In genomic region chr12:109054124-109054513, GRCh38 we compare ENCODE assay signal across 10 cellular contexts. TPM values are rescaled to one million over a fixed set of nuclear protein-coding genes. Genes with fewer than 3 reads are reported as not detected.
DNase-seq lines count a peak whose midpoint lies in the region; ATAC-seq, FAIRE-seq and TF ChIP-seq lines count a peak whose summit lies in the region.
"Not testable (repeated sequence)": the region's sequence is repeated elsewhere in the genome, so short reads cannot be mapped to it uniquely, and the experiment has no call there.
"Had no signal": no experiment of that assay in that cellular context is flagged by ENCODE, and none has a peak within 500 bp of the region (broad histone marks: within the 10 kb centered on the region; RNA-seq: fewer than 3 reads in every experiment).

No MANE protein-coding gene starts in this region.

- H3K4me1 Mint-ChIP-seq in CD8-positive, alpha-beta T cell (ENCODE audit: low read depth) = peaks cover 21% of the 10 kb centered on the region
- H3K4me1 Mint-ChIP-seq in GM23338 = peaks cover 12% of the 10 kb centered on the region
- H3K4me1 Mint-ChIP-seq in activated T-cell treated with anti-CD3 and anti-CD28 coated beads, Interleukin-2, amount 50 U/mL, for 72 hours (ENCODE audit: low read depth) = peaks cover 18% of the 10 kb centered on the region

- 81 to 88% methylated on average over 4 of the region's 4 CpGs for WGBS in testis, 2 donors

- POLR2A ChIA-PET in CD8-positive, alpha-beta T cell (lab: Charles Lee) = interaction anchor here (0.6 to 1.5 kb wide), 2 partner anchors 45 to 196 kb away, joined by 4 read pairs; partner anchors contain the start of gene SSH1
- POLR2A ChIA-PET in PC-3 (lab: Charles Lee; ENCODE audit: unreplicated experiment) = not testable (repeated sequence)

- H3K27me3 Mint-ChIP-seq in CD8-positive, alpha-beta T cell (ENCODE audit: low read depth); GM23338 (ENCODE audit: insufficient read depth, low read depth, poor library complexity); activated T-cell treated with anti-CD3 and anti-CD28 coated beads, Interleukin-2, amount 50 U/mL, for 72 hours (ENCODE audit: low read depth): not testable (repeated sequence)

- peak; percentile 4 for ATAC-seq in CD8-positive, alpha-beta T cell
- not testable (repeated sequence) for ATAC-seq in GM23338, PC-3
- ATAC-seq in activated T-cell treated with anti-CD3 and anti-CD28 coated beads, Interleukin-2, amount 50 U/mL, for 72 hours (replicated peaks in 1 of 2) = peak in 1 of 2 donors; percentile 5

- not testable (repeated sequence) for H3K79me2 ChIP-seq in GM23338 (replicated peaks; ENCODE audit: insufficient read depth); keratinocyte (ENCODE audit: control insufficient read depth, insufficient read depth, low read length)
- H3K79me2 ChIP-seq in PC-3 (ENCODE audit: low read length) = peaks cover 13% of the 10 kb centered on the region; the same call in 1 of the 2 replicates

- H3K9me3 ChIP-seq in CD8-positive, alpha-beta T cell (ENCODE audit: low read length); PC-3 (ENCODE audit: low read length); keratinocyte (ENCODE audit: control insufficient read depth, low read depth, low read length); neuron (ENCODE audit: low read length); testis: not testable (repeated sequence)

- TF ChIP-seq POLR2A in testis (IDR thresholded peaks at IDR 0.05) = not testable (repeated sequence)

- FAIRE-seq in keratinocyte (lab: Jason Lieb, UNC) = not testable (repeated sequence)

- H3K4me3 ChIP-seq in CD8-positive, alpha-beta T cell (ENCODE audit: low read depth, low read length) = peak overlapping the region; percentile 85
- H3K4me3 ChIP-seq in GM23338, testis: not testable (repeated sequence)
- 0 out of 2 replicates have a peak overlapping the region, but pooled peaks have one; percentile 96 for H3K4me3 ChIP-seq in PC-3 (ENCODE audit: low read length)
- peak overlapping the region; percentile 92 for H3K4me3 ChIP-seq in choroid plexus epithelial cell (ENCODE audit: low read depth, low read length)
- H3K4me3 ChIP-seq in keratinocyte (ENCODE audit: control insufficient read depth in 2 of 3, extremely low read depth in 1 of 3, insufficient read depth in 2 of 3, low read depth in 1 of 3, low read length in 3 of 3) = peak overlapping the region in 2 of 3 experiments; percentile 74 to 79
- H3K4me3 ChIP-seq in neuron (ENCODE audit: low read length) = peak overlapping the region; percentile 85

- not testable (repeated sequence) for H3K9me2 ChIP-seq in GM23338 (ENCODE audit: insufficient read depth); PC-3 (replicated peaks; ENCODE audit: low read length)

- H3K27ac ChIP-seq in CD8-positive, alpha-beta T cell (ENCODE audit: low read depth, low read length) = peak overlapping the region; percentile 68
- H3K27ac ChIP-seq in GM23338 (ENCODE audit: low read depth); PC-3 (ENCODE audit: low read length); keratinocyte (ENCODE audit: control insufficient read depth, insufficient read depth, low read length): not testable (repeated sequence)
- peak overlapping the region; percentile 82 to 88 for H3K27ac ChIP-seq in testis

- H3K27ac Mint-ChIP-seq in CD8-positive, alpha-beta T cell = peak overlapping the region; percentile 96
- H3K27ac Mint-ChIP-seq in GM23338 = not testable (repeated sequence)
- H3K27ac Mint-ChIP-seq in activated T-cell treated with anti-CD3 and anti-CD28 coated beads, Interleukin-2, amount 50 U/mL, for 72 hours = peak overlapping the region; percentile 93

- H3K36me3 Mint-ChIP-seq in CD8-positive, alpha-beta T cell = peaks cover 33% of the 10 kb centered on the region
- H3K36me3 Mint-ChIP-seq in GM23338 (ENCODE audit: low read depth); activated T-cell treated with anti-CD3 and anti-CD28 coated beads, Interleukin-2, amount 50 U/mL, for 72 hours (ENCODE audit: insufficient read depth in 2 of 2): not testable (repeated sequence)

- not testable (repeated sequence) for H3K4me1 ChIP-seq in CD8-positive, alpha-beta T cell (ENCODE audit: insufficient read depth, low read length); GM23338 (ENCODE audit: insufficient read depth); keratinocyte (ENCODE audit: control insufficient read depth, extremely low read depth, insufficient read depth, low read length); neuron (ENCODE audit: insufficient read depth, low read length); testis
- peaks cover 16% of the 10 kb centered on the region for H3K4me1 ChIP-seq in PC-3 (ENCODE audit: insufficient read depth, low read length)

- not testable (repeated sequence) for H4K20me1 ChIP-seq in GM23338 (replicated peaks; ENCODE audit: insufficient read depth); PC-3 (ENCODE audit: low read length); keratinocyte (ENCODE audit: control insufficient read depth, extremely low read depth, insufficient read depth, low read length)

- peak overlapping the region; percentile 89 for H3K4me3 Mint-ChIP-seq in CD8-positive, alpha-beta T cell
- peak overlapping the region; percentile 95 for H3K4me3 Mint-ChIP-seq in GM23338
- H3K4me3 Mint-ChIP-seq in activated T-cell treated with anti-CD3 and anti-CD28 coated beads, Interleukin-2, amount 50 U/mL, for 72 hours = peak overlapping the region; percentile 90 to 91

- H3K9me3 Mint-ChIP-seq in CD8-positive, alpha-beta T cell; GM23338; activated T-cell treated with anti-CD3 and anti-CD28 coated beads, Interleukin-2, amount 50 U/mL, for 72 hours: not testable (repeated sequence)

- not testable (repeated sequence) for DNase-seq in CD8-positive, alpha-beta T cell; GM23338 (ENCODE audit: low spot score); PC-3; activated T-cell treated with anti-CD3 and anti-CD28 coated beads, Interleukin-2, amount 50 U/mL, for 72 hours; choroid plexus epithelial cell (ENCODE audit: low read depth); keratinocyte (ENCODE audit: low read depth, low spot score); testis

- TF ChIP-seq CTCF in CD8-positive, alpha-beta T cell (IDR thresholded peaks at IDR 0.05); GM23338 (conservative IDR thresholded peaks at IDR 0.05; ENCODE audit: low read depth in 2 of 2); PC-3 (conservative IDR thresholded peaks at IDR 0.05; ENCODE audit: low read depth, low read length); choroid plexus epithelial cell (conservative IDR thresholded peaks at IDR 0.05; ENCODE audit: low read depth, low read length); keratinocyte (optimal IDR thresholded peaks at IDR 0.05 in 1 of 3, IDR thresholded peaks at IDR 0.05 in 1 of 3, conservative IDR thresholded peaks at IDR 0.05 in 1 of 3; ENCODE audit: extremely low read depth in 1 of 3, insufficient read depth in 2 of 3, low read length in 3 of 3); testis (IDR thresholded peaks at IDR 0.05): not testable (repeated sequence)

- H2AFZ ChIP-seq in GM23338; PC-3 (ENCODE audit: low read length); neuron (ENCODE audit: low read depth, low read length): not testable (repeated sequence)
- H2AFZ ChIP-seq in keratinocyte (ENCODE audit: control insufficient read depth, low read length) = peak overlapping the region; percentile 80

- H3K9me1 ChIP-seq in keratinocyte (ENCODE audit: control insufficient read depth, extremely low read depth, insufficient read depth, low read length) = not testable (repeated sequence)

- intact Hi-C loops in CD8-positive, alpha-beta T cell (cut with DNase I, micrococcal nuclease) = loop anchor here (5.0 kb wide), 5 partner anchors 322 to 1962 kb away; partner anchors contain the start of genes ANKRD13A (in 1 of the 2), CORO1C (in 1 of the 2), CRY1 (in 1 of the 2) and GIT2 (in 1 of the 2)
- intact Hi-C loops in PC-3 (cut with micrococcal nuclease); testis (cut with DNase I; ENCODE audit: low total_unique reads): not testable (repeated sequence)

- dilution Hi-C loops in keratinocyte (cut with MboI; ENCODE audit: extremely low pct_ligation_motif_present, low sequenced_read_pairs) = not testable (repeated sequence)

- H3K4me2 ChIP-seq in GM23338 (peak overlapping the region; percentile 93; the same call in 1 of the 2 replicates), PC-3 (ENCODE audit: low read length) (peak overlapping the region; percentile 91), keratinocyte (ENCODE audit: control insufficient read depth, extremely low read depth, insufficient read depth, low read depth, low read length) (peak overlapping the region; percentile 93)

- CTCF ChIA-PET in CD8-positive, alpha-beta T cell (lab: Charles Lee) = interaction anchor here (1.3 to 1.4 kb wide), 2 partner anchors 39 to 40 kb away, joined by 4 read pairs; partner anchors contain the start of gene ALKBH2
- CTCF ChIA-PET in PC-3 (lab: Charles Lee) = not testable (repeated sequence)

- BruUV-seq in PC-3 (replicated peaks; lab: Mats Ljungman, UMichigan) = not testable (repeated sequence)

- H3K9ac ChIP-seq in PC-3 (ENCODE audit: low read length); keratinocyte (ENCODE audit: control insufficient read depth, extremely low read depth, insufficient read depth, low read length): not testable (repeated sequence)

- H3K27me3 ChIP-seq in CD8-positive, alpha-beta T cell (ENCODE audit: insufficient read depth, low read length); GM23338 (ENCODE audit: insufficient read depth); PC-3 (ENCODE audit: low read length); keratinocyte (ENCODE audit: control insufficient read depth, extremely low read depth, insufficient read depth, low read length); neuron (ENCODE audit: insufficient read depth, low read length); testis: not testable (repeated sequence)

- not testable (repeated sequence) for H3F3A ChIP-seq in GM23338 (replicated peaks; ENCODE audit: low read depth); PC-3 (ENCODE audit: low read length, unreplicated experiment)

- H3K36me3 ChIP-seq in CD8-positive, alpha-beta T cell (ENCODE audit: insufficient read depth, low read length); GM23338 (ENCODE audit: insufficient read depth); PC-3 (ENCODE audit: low read depth, low read length); keratinocyte (ENCODE audit: control insufficient read depth in 2 of 2, extremely low read depth in 1 of 2, insufficient read depth in 2 of 2, low read length in 2 of 2); testis (ENCODE audit: low read depth, missing control alignments): not testable (repeated sequence)
- H3K36me3 ChIP-seq in neuron (ENCODE audit: insufficient read depth, low read length) = peaks cover 15% of the 10 kb centered on the region

RNA-seq across cellular contexts. Expression of gene USP30, which starts 1.7 kb away (rescaled TPM):
- 10 to 100 TPM; 28.2 to 33.1 TPM for total RNA-seq in CD8-positive, alpha-beta T cell
- 5.0 and 6.1 TPM in 2 replicates for total RNA-seq in GM23338 (2014; rRNA removed; shearing (Covaris generic))
- polyA plus RNA-seq in GM23338 (2016; fragmentation: Nextera tagmentation; extraction: Ambion mirVana) = 2.3 and 2.9 TPM in 2 replicates
- 8.5 and 13.6 TPM in 2 replicates for total RNA-seq in PC-3 (2014; rRNA removed)
- total RNA-seq in activated T-cell treated with anti-CD3 and anti-CD28 coated beads, Interleukin-2, amount 50 U/mL, for 72 hours = 10 to 100 TPM; 15.9 to 21.6 TPM
- 8.4 to 11.3 TPM (median 10.0 TPM) in 3 replicates for polyA plus RNA-seq in keratinocyte
- 2.9 TPM for polyA plus RNA-seq in keratinocyte (2011; ENCODE audit: low read depth)
- 4.7 and 9.5 TPM in 2 replicates for polyA plus RNA-seq in keratinocyte (2011; cell fraction: cytosol; rRNA removed)
- polyA plus RNA-seq in keratinocyte (2011; cell fraction: nucleus; rRNA removed) = 14.9 and 20.0 TPM in 2 replicates
- polyA plus RNA-seq in keratinocyte (2012; ENCODE audit: low replicate concordance) = 3.4 and 6.1 TPM in 2 replicates
- 4.9 to 19.3 TPM (median 17.0 TPM) in 3 replicates for polyA minus RNA-seq in keratinocyte
- 13.0 TPM for polyA minus RNA-seq in keratinocyte (2011; cell fraction: cytosol; rRNA and poly(A)+ RNA removed)
- polyA minus RNA-seq in keratinocyte (2011; cell fraction: nucleus; rRNA and poly(A)+ RNA removed) = 5.7 and 12.1 TPM in 2 replicates
- 10 to 100 TPM; 49.5 to 53.1 TPM for total RNA-seq in testis
- polyA plus RNA-seq in testis (ENCODE audit: insufficient read depth, low read depth, low replicate concordance) = 36.3 TPM

RNA-seq across cellular contexts. Expression of gene SVOP, which starts 33.3 kb away (rescaled TPM):
- total RNA-seq in CD8-positive, alpha-beta T cell = not detected
- 0.10 TPM in 1 of 2 replicates, not detected in the other for total RNA-seq in GM23338 (2014; rRNA removed; shearing (Covaris generic))
- not detected in 2 replicates for polyA plus RNA-seq in GM23338 (2016; fragmentation: Nextera tagmentation; extraction: Ambion mirVana)
- not detected in 2 replicates for total RNA-seq in PC-3 (2014; rRNA removed)
- not detected for total RNA-seq in activated T-cell treated with anti-CD3 and anti-CD28 coated beads, Interleukin-2, amount 50 U/mL, for 72 hours
- polyA plus RNA-seq in keratinocyte = not detected in 3 replicates
- not detected for polyA plus RNA-seq in keratinocyte (2011; ENCODE audit: low read depth)
- polyA plus RNA-seq in keratinocyte (2011; cell fraction: cytosol; rRNA removed) = not detected in 2 replicates
- polyA plus RNA-seq in keratinocyte (2011; cell fraction: nucleus; rRNA removed) = not detected in 2 replicates
- not detected in 2 replicates for polyA plus RNA-seq in keratinocyte (2012; ENCODE audit: low replicate concordance)
- not detected in 3 replicates for polyA minus RNA-seq in keratinocyte
- not detected for polyA minus RNA-seq in keratinocyte (2011; cell fraction: cytosol; rRNA and poly(A)+ RNA removed)
- polyA minus RNA-seq in keratinocyte (2011; cell fraction: nucleus; rRNA and poly(A)+ RNA removed) = not detected in 2 replicates
- total RNA-seq in testis = under 1 TPM; 0.31 TPM
- 0.37 TPM for polyA plus RNA-seq in testis (ENCODE audit: insufficient read depth, low read depth, low replicate concordance)
- total RNA-seq: activated CD8-positive, alpha-beta memory T cell treated with anti-CD3 and anti-CD28 coated beads for 36 hours; dermis microvascular lymphatic vessel endothelial cell had no signal

RNA-seq across cellular contexts. Expression of gene ALKBH2, which starts 39.2 kb away (rescaled TPM):
- 10 to 100 TPM in 1 of 2 experiments, 1 to 10 TPM in 1; 9.8 to 12.8 TPM for total RNA-seq in CD8-positive, alpha-beta T cell
- total RNA-seq in GM23338 (2014; rRNA removed; shearing (Covaris generic)) = 15.9 and 16.4 TPM in 2 replicates
- polyA plus RNA-seq in GM23338 (2016; fragmentation: Nextera tagmentation; extraction: Ambion mirVana) (34.4 and 35.9 TPM in 2 replicates), keratinocyte (18.3 to 31.0 TPM (median 25.2 TPM) in 3 replicates), testis (ENCODE audit: insufficient read depth, low read depth, low replicate concordance) (16.6 TPM)
- total RNA-seq in PC-3 (2014; rRNA removed) (73.8 and 74.0 TPM in 2 replicates), testis (10 to 100 TPM; 16.2 to 23.8 TPM)
- 10 to 100 TPM; 29.5 to 34.6 TPM for total RNA-seq in activated T-cell treated with anti-CD3 and anti-CD28 coated beads, Interleukin-2, amount 50 U/mL, for 72 hours
- 29.8 TPM for polyA plus RNA-seq in keratinocyte (2011; ENCODE audit: low read depth)
- polyA plus RNA-seq in keratinocyte (2011; cell fraction: cytosol; rRNA removed) = 16.1 and 19.7 TPM in 2 replicates
- polyA plus RNA-seq in keratinocyte (2011; cell fraction: nucleus; rRNA removed) = 30.6 and 32.1 TPM in 2 replicates
- 23.7 and 28.9 TPM in 2 replicates for polyA plus RNA-seq in keratinocyte (2012; ENCODE audit: low replicate concordance)
- 6.6 to 17.8 TPM (median 7.8 TPM) in 3 replicates for polyA minus RNA-seq in keratinocyte
- 9.2 TPM for polyA minus RNA-seq in keratinocyte (2011; cell fraction: cytosol; rRNA and poly(A)+ RNA removed)
- 6.9 and 8.6 TPM in 2 replicates for polyA minus RNA-seq in keratinocyte (2011; cell fraction: nucleus; rRNA and poly(A)+ RNA removed)

RNA-seq across cellular contexts. Expression of gene UNG, which starts 43.3 kb away (rescaled TPM):
- total RNA-seq in CD8-positive, alpha-beta T cell = 1 to 10 TPM; 4.5 to 4.7 TPM
- 209 and 278 TPM in 2 replicates for total RNA-seq in GM23338 (2014; rRNA removed; shearing (Covaris generic))
- 90.5 and 94.2 TPM in 2 replicates for polyA plus RNA-seq in GM23338 (2016; fragmentation: Nextera tagmentation; extraction: Ambion mirVana)
- 168 and 179 TPM in 2 replicates for total RNA-seq in PC-3 (2014; rRNA removed)
- 10 to 100 TPM; 52.0 to 58.1 TPM for total RNA-seq in activated T-cell treated with anti-CD3 and anti-CD28 coated beads, Interleukin-2, amount 50 U/mL, for 72 hours
- 17.9 to 35.1 TPM (median 26.3 TPM) in 3 replicates for polyA plus RNA-seq in keratinocyte
- 15.4 TPM for polyA plus RNA-seq in keratinocyte (2011; ENCODE audit: low read depth)
- 21.4 and 24.3 TPM in 2 replicates for polyA plus RNA-seq in keratinocyte (2011; cell fraction: cytosol; rRNA removed)
- 19.5 and 20.1 TPM in 2 replicates for polyA plus RNA-seq in keratinocyte (2011; cell fraction: nucleus; rRNA removed)
- 17.2 and 27.4 TPM in 2 replicates for polyA plus RNA-seq in keratinocyte (2012; ENCODE audit: low replicate concordance)
- polyA minus RNA-seq in keratinocyte = 8.0 to 11.4 TPM (median 8.9 TPM) in 3 replicates
- 5.8 TPM for polyA minus RNA-seq in keratinocyte (2011; cell fraction: cytosol; rRNA and poly(A)+ RNA removed)
- 5.4 and 7.9 TPM in 2 replicates for polyA minus RNA-seq in keratinocyte (2011; cell fraction: nucleus; rRNA and poly(A)+ RNA removed)
- total RNA-seq in testis = 10 to 100 TPM; 80.2 to 81.5 TPM
- 55.3 TPM for polyA plus RNA-seq in testis (ENCODE audit: insufficient read depth, low read depth, low replicate concordance)
